Comparison of ENCODE assay signal across 7 cellular contexts in genomic region chr4:167987285-167987684, GRCh38.
"Had no signal": no experiment of that assay in that cellular context is flagged by ENCODE, and none has a peak within 500 bp of the region (broad histone marks: within the 10 kb centered on the region; RNA-seq: fewer than 3 reads in every experiment).

No MANE protein-coding gene starts in this region.

- DNase-seq: IMR-90, KBM-7, KG1 had no signal

- ATAC-seq: HepG2, K562 had no signal

- H3K9ac ChIP-seq: KMS-11 had no signal

- H3K4me3 ChIP-seq: K562 had no signal

- H3K4me2 ChIP-seq: KMS-11 had no signal

- H3K27ac ChIP-seq: HL-60, KMS-11 had no signal
